ENCODE assay signal across 1 cellular context in genomic region chr2:150639917-150640538, GRCh38.
TF ChIP-seq lines count a peak whose summit lies in the region.

No MANE protein-coding gene starts in this region.

TF ChIP-seq in H1, 55 proteins besides CTCF, POLR2A, EP300 and RAD21:
- TF ChIP-seq USF2 (IDR thresholded peaks at IDR 0.05; ENCODE audit: low read length) = no peak
- TF ChIP-seq YY1 (IDR thresholded peaks at IDR 0.05; ENCODE audit: low read depth, low read length) = no peak
